In genomic region chr10:79346012-79346340, GRCh38 we compare ENCODE assay signal across 18 cellular contexts. TPM values are rescaled to one million over a fixed set of nuclear protein-coding genes. Genes with fewer than 3 reads are reported as not detected.
A peak's percentile ranks its signal among the peaks of the same experiment; 100 is the strongest.
DNase-seq lines count a peak whose midpoint lies in the region; ATAC-seq lines count a peak whose summit lies in the region.
"Had no signal": no experiment of that assay in that cellular context is flagged by ENCODE, and none has a peak within 500 bp of the region (broad histone marks: within the 10 kb centered on the region; RNA-seq: fewer than 3 reads in every experiment).

No MANE protein-coding gene starts in this region.

- H3K27ac Mint-ChIP-seq in activated naive CD4-positive, alpha-beta T cell treated with anti-CD3 and anti-CD28 coated beads for 36 hours: peak overlapping the region; percentile 30
- H3K27ac Mint-ChIP-seq in IgD-negative memory B cell: peak overlapping the region in 2 of 3 donors; percentile 40 to 78
- peak overlapping the region; percentile 41 for H3K27ac Mint-ChIP-seq in central memory CD8-positive, alpha-beta T cell (ENCODE audit: low read depth)
- H3K27ac Mint-ChIP-seq: nephron progenitor cell had no signal

- H3K4me3 ChIP-seq in subcutaneous abdominal adipose tissue (ENCODE audit: low read depth in 1 of 5, low read length in 5 of 5): no peak overlapping the region
- H3K4me3 ChIP-seq: adrenal gland, uterus had no signal

- DNase-seq in activated naive CD4-positive, alpha-beta T cell treated with anti-CD3 and anti-CD28 coated beads for 36 hours: no peak
- no peak for DNase-seq in activated naive CD4-positive, alpha-beta T cell treated with anti-CD3 and anti-CD28 coated beads, Interleukin-2, amount 50 U/mL, for 16 hours
- no peak for DNase-seq in central memory CD8-positive, alpha-beta T cell (ENCODE audit: low spot score in 2 of 2)
- no peak for DNase-seq in NCI-H2081 (lab: John Stamatoyannopoulos, UW)
- DNase-seq: cerebellar nuclear complex; hippocampal formation; MM.1S; NCI-H1694; NCI-H446 treated with DMSO at 0.1 percent for 48 hours; nephron progenitor cell; stimulated activated naive CD8-positive, alpha-beta T cell treated with anti-CD3 and anti-CD28 coated beads, Interleukin-15, Interleukin-2, amounts not matched to agents 100 U/mL and 50 U/mL, for 24 hours had no signal

- no peak for ATAC-seq in central memory CD8-positive, alpha-beta T cell (replicated peaks; ENCODE audit: extremely low read depth, poor library complexity, severe bottlenecking)
- no peak for ATAC-seq in HG03565 (IDR thresholded peaks at IDR 0.05; ENCODE audit: unreplicated experiment)
- ATAC-seq in HG02938 (IDR thresholded peaks at IDR 0.05; ENCODE audit: unreplicated experiment): no peak
- ATAC-seq: activated CD4-positive, CD25-positive, alpha-beta regulatory T cell treated with anti-CD3 and anti-CD28 coated beads, Interleukin-2, amount 50 U/mL, for 24 hours; stimulated activated naive CD8-positive, alpha-beta T cell treated with anti-CD3 and anti-CD28 coated beads, Interleukin-15, Interleukin-2, amounts not matched to agents 100 U/mL and 50 U/mL, for 24 hours had no signal

- peak overlapping the region; percentile 24 for H3K27ac ChIP-seq in subcutaneous abdominal adipose tissue (ENCODE audit: low read depth, low read length)
- H3K27ac ChIP-seq: uterus had no signal

- peaks cover 6 to 55% (median 51%) of the 10 kb centered on the region in 5 donors for H3K4me1 ChIP-seq in subcutaneous abdominal adipose tissue (ENCODE audit: control insufficient read depth in 5 of 5, insufficient read depth in 5 of 5, low read length in 5 of 5)

- CTCF ChIA-PET in activated naive CD4-positive, alpha-beta T cell treated with anti-CD3 and anti-CD28 coated beads for 36 hours (lab: Charles Lee): interaction anchor here (0.8 to 4.6 kb wide), 11 partner anchors 11 to 102 kb away, joined by 3 to 43 read pairs (median 4); no protein-coding TSS in a partner anchor

- peaks cover 29% of the 10 kb centered on the region for H3K36me3 Mint-ChIP-seq in activated naive CD4-positive, alpha-beta T cell treated with anti-CD3 and anti-CD28 coated beads for 36 hours (ENCODE audit: low read depth)
- H3K36me3 Mint-ChIP-seq in IgD-negative memory B cell: no peaks in the 10 kb centered on the region
- H3K36me3 Mint-ChIP-seq in central memory CD8-positive, alpha-beta T cell (ENCODE audit: insufficient read depth): peaks cover 7% of the 10 kb centered on the region

- intact Hi-C loops in activated naive CD4-positive, alpha-beta T cell treated with anti-CD3 and anti-CD28 coated beads for 36 hours (cut with micrococcal nuclease): loop anchor here (2.0 kb wide), 1 partner anchor 859 kb away; the partner anchor contains the start of gene ANXA11

- H3K27me3 Mint-ChIP-seq in activated naive CD4-positive, alpha-beta T cell treated with anti-CD3 and anti-CD28 coated beads for 36 hours (ENCODE audit: low read depth): no peaks in the 10 kb centered on the region
- H3K27me3 Mint-ChIP-seq in IgD-negative memory B cell: no peaks in the 10 kb centered on the region
- H3K27me3 Mint-ChIP-seq in central memory CD8-positive, alpha-beta T cell: no peaks in the 10 kb centered on the region

- H3K9me3 Mint-ChIP-seq in activated naive CD4-positive, alpha-beta T cell treated with anti-CD3 and anti-CD28 coated beads for 36 hours: no peaks in the 10 kb centered on the region
- no peaks in the 10 kb centered on the region for H3K9me3 Mint-ChIP-seq in IgD-negative memory B cell
- H3K9me3 Mint-ChIP-seq in central memory CD8-positive, alpha-beta T cell: no peaks in the 10 kb centered on the region
- H3K9me3 Mint-ChIP-seq: nephron progenitor cell had no signal

- H3K4me3 Mint-ChIP-seq in activated naive CD4-positive, alpha-beta T cell treated with anti-CD3 and anti-CD28 coated beads for 36 hours: no peak overlapping the region
- H3K4me3 Mint-ChIP-seq in IgD-negative memory B cell: peak overlapping the region in 2 of 4 donors; percentile 47 to 82
- H3K4me3 Mint-ChIP-seq in central memory CD8-positive, alpha-beta T cell: no peak overlapping the region
- H3K4me3 Mint-ChIP-seq: nephron progenitor cell had no signal

- H3K9ac ChIP-seq in subcutaneous abdominal adipose tissue (ENCODE audit: low read length in 5 of 5): peak overlapping the region in 1 of 5 donors; percentile 45

- no peaks in the 10 kb centered on the region for H3K27me3 ChIP-seq in subcutaneous abdominal adipose tissue (ENCODE audit: control insufficient read depth in 5 of 5, insufficient read depth in 4 of 5, low read length in 5 of 5)
- H3K27me3 ChIP-seq: adrenal gland, uterus had no signal

- H3K36me3 ChIP-seq in subcutaneous abdominal adipose tissue (ENCODE audit: control insufficient read depth in 5 of 5, insufficient read depth in 5 of 5, low read length in 5 of 5): peaks cover 0 to 20% (median 18%) of the 10 kb centered on the region in 5 donors
- H3K36me3 ChIP-seq: uterus had no signal

- no peaks in the 10 kb centered on the region for H3K9me3 ChIP-seq in subcutaneous abdominal adipose tissue (ENCODE audit: control insufficient read depth in 5 of 5, low read length in 5 of 5)
- H3K9me3 ChIP-seq: adrenal gland, uterus had no signal

- peaks cover 30% of the 10 kb centered on the region for H3K4me1 Mint-ChIP-seq in activated naive CD4-positive, alpha-beta T cell treated with anti-CD3 and anti-CD28 coated beads for 36 hours (ENCODE audit: low read depth)
- peaks cover 9 to 13% (median 10%) of the 10 kb centered on the region in 3 donors for H3K4me1 Mint-ChIP-seq in IgD-negative memory B cell
- H3K4me1 Mint-ChIP-seq in central memory CD8-positive, alpha-beta T cell: peaks cover 36% of the 10 kb centered on the region

RNA-seq across cellular contexts. Expression of gene PPIF, which starts 1.3 kb away (rescaled TPM):
- total RNA-seq in activated naive CD4-positive, alpha-beta T cell treated with anti-CD3 and anti-CD28 coated beads for 36 hours: 10 to 100 TPM; 94.1 to 95.6 TPM
- polyA plus RNA-seq in IgD-negative memory B cell: 20.8 TPM
